Comparison of ENCODE assay signal across 11 cellular contexts in the genomic region with DNA sequence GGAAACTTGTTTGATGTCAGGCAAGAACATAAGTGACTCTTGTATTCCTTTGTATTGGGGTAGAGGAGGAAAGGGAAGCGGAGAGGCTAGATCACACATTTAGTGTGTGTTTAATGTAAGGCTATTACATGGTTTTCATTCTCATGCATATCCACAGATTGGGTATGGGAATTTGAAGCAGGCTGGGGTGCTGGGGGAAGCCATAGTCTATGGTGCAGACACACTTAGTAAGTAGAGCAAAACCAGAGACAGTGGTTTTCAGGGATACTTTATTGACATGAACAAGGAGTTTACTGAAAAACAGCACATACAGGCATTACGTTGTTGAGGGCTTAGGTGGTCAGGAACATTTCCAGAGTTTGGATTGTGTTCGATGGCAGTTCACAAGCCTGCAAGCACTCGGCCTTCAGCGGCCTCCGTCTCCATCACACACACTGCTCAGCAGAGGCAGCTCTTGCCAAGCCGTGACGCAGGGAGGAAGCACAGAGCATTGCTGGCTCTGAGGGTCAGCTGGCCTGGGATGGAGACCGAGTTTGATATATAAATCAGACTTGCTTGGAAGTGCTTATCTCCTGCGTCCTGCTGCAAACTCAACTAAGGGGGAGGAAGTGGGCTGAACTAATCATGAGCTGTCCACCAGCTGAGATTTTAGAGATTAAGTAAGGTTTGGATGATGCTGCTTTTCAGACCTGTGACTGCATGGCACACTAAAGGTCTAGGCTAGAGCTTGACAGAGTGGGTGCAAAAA. TPM values are rescaled to one million over a fixed set of nuclear protein-coding genes. Genes with fewer than 3 reads are reported as not detected.
A peak's percentile ranks its signal among the peaks of the same experiment; 100 is the strongest.
DNase-seq lines count a peak whose midpoint lies in the region; TF ChIP-seq lines count a peak whose summit lies in the region.
"Had no signal": no experiment of that assay in that cellular context is flagged by ENCODE, and none has a peak within 500 bp of the region (broad histone marks: within the 10 kb centered on the region; RNA-seq: fewer than 3 reads in every experiment).

No MANE protein-coding gene starts in this region.

- no peaks in the 10 kb centered on the region for H3K79me2 ChIP-seq in hepatocyte

- DNase-seq in OCI-M1 (lab: John Stamatoyannopoulos, UW) (peak; percentile 83), brain microvascular endothelial cell (peak; percentile 22), hepatocyte (ENCODE audit: low spot score) (peak; percentile 41), transverse colon (peak; percentile 13), lower leg skin (ENCODE audit: low spot score in 2 of 2) (no peak), NOMO-1 (lab: John Stamatoyannopoulos, UW; ENCODE audit: unreplicated experiment in 2 of 2) (no peak)
- DNase-seq in activated CD4-positive, CD25-positive, alpha-beta regulatory T cell treated with anti-CD3 and anti-CD28 coated beads, Interleukin-2, amount 50 U/mL, for 72 hours: no peak
- DNase-seq: DND-41, glutamatergic neuron had no signal

- H3K27ac ChIP-seq in brain microvascular endothelial cell (no peak overlapping the region), hepatocyte (peak overlapping the region; percentile 8), transverse colon (no peak overlapping the region)
- H3K27ac ChIP-seq: coronary artery had no signal

- H3K27me3 ChIP-seq in brain microvascular endothelial cell (replicated peaks): no peaks in the 10 kb centered on the region
- H3K27me3 ChIP-seq in hepatocyte: no peaks in the 10 kb centered on the region
- H3K27me3 ChIP-seq in transverse colon: no peaks in the 10 kb centered on the region

- H3K4me2 ChIP-seq in hepatocyte: no peak overlapping the region

- WGBS in hepatocyte (ENCODE audit: low lambda C conversion rate, missing lambda C conversion rate): 73% methylated on average over 10 of the region's 10 CpGs
- WGBS in transverse colon (ENCODE audit: low coverage in 1 of 2), 2 donors: 67 to 100% methylated on average over 1 to 10 of the region's 10 CpGs
- WGBS in lower leg skin, 2 donors: 63 to 74% methylated on average over 10 of the region's 10 CpGs

- in situ Hi-C loops in brain microvascular endothelial cell (cut with HindIII; ENCODE audit: low pct_ligation_motif_present, low sequenced_read_pairs): no loop called here
- in situ Hi-C loops in transverse colon (cut with MboI; ENCODE audit: low pct_ligation_motif_present in 1 of 4, low pct_unique_long_range_greater_than_20kb in 1 of 4, low sequenced_read_pairs in 3 of 4): no loop called here

- TF ChIP-seq POLR2A in transverse colon (IDR thresholded peaks at IDR 0.05) (no peak), lower leg skin (IDR thresholded peaks at IDR 0.05) (no peak)

- TF ChIP-seq CTCF in brain microvascular endothelial cell (IDR thresholded peaks at IDR 0.05; ENCODE audit: low read depth, low read length, missing control alignments): no peak
- TF ChIP-seq CTCF in hepatocyte (IDR thresholded peaks at IDR 0.05; ENCODE audit: poor library complexity): no peak
- TF ChIP-seq CTCF in transverse colon (IDR thresholded peaks at IDR 0.05): no peak
- no peak for TF ChIP-seq CTCF in lower leg skin (IDR thresholded peaks at IDR 0.05)

- H3K4me1 ChIP-seq in hepatocyte (ENCODE audit: insufficient read depth) (no peaks in the 10 kb centered on the region), transverse colon (no peaks in the 10 kb centered on the region)
- H3K4me1 ChIP-seq: HAP-1 had no signal

- H4K20me1 ChIP-seq in hepatocyte (ENCODE audit: insufficient read depth, poor library complexity, severe bottlenecking): no peaks in the 10 kb centered on the region

- H3K36me3 ChIP-seq in brain microvascular endothelial cell (replicated peaks) (no peaks in the 10 kb centered on the region), hepatocyte (replicated peaks; ENCODE audit: insufficient read depth, low read depth) (no peaks in the 10 kb centered on the region), transverse colon (no peaks in the 10 kb centered on the region)
- H3K36me3 ChIP-seq: HAP-1 had no signal

- H3K4me3 ChIP-seq in brain microvascular endothelial cell (ENCODE audit: low read depth, low read length) (no peak overlapping the region), hepatocyte (no peak overlapping the region), transverse colon (no peak overlapping the region), lower leg skin (ENCODE audit: low read depth, poor library complexity, severe bottlenecking) (no peak overlapping the region)
- H3K4me3 ChIP-seq: coronary artery, HAP-1 had no signal

- H3K9me3 ChIP-seq in hepatocyte (ENCODE audit: low read depth): no peaks in the 10 kb centered on the region
- no peaks in the 10 kb centered on the region for H3K9me3 ChIP-seq in transverse colon
- H3K9me3 ChIP-seq: HAP-1 had no signal

- intact Hi-C loops in transverse colon (cut with DNase I; ENCODE audit: low total_unique reads): no loop called here
- intact Hi-C loops in lower leg skin (cut with DNase I; ENCODE audit: low total_unique reads): no loop called here

- H2AFZ ChIP-seq in hepatocyte: no peak overlapping the region

- no peak for TF ChIP-seq EP300 in transverse colon (IDR thresholded peaks at IDR 0.05; ENCODE audit: low read depth)

- no peaks in the 10 kb centered on the region for H3K9me2 ChIP-seq in hepatocyte (replicated peaks; ENCODE audit: insufficient read depth)

RNA-seq across cellular contexts. Expression of a gene that starts 25.3 kb away (rescaled TPM):
- total RNA-seq in hepatocyte (1.6 and 1.8 TPM in 2 replicates), transverse colon (1 to 10 TPM in 1 of 4 donors, under 1 TPM in 3; 0.20 to 1.1 (median 0.58) TPM), lower leg skin (1 to 10 TPM in 2 of 4 donors, under 1 TPM in 2; 0.51 to 5.1 (median 0.92) TPM)
- polyA plus RNA-seq in hepatocyte: 0.30 and 1.3 TPM in 2 replicates

Comparison
In these comparisons a context has a peak if more than half of its experiments do, and no peak if none do; other contexts are left out.
1. DNase-seq: peak in OCI-M1 (single experiment), brain microvascular endothelial cell (single experiment), hepatocyte (single experiment) and transverse colon (single experiment); none in activated CD4-positive, CD25-positive, alpha-beta regulatory T cell treated with anti-CD3 and anti-CD28 coated beads, Interleukin-2, amount 50 U/mL, for 72 hours (single experiment), lower leg skin (0 of 2) and NOMO-1 (0 of 2).